ENCODE assay signal across 23 cellular contexts in genomic region chr14:91901449-91902250, GRCh38. TPM values are rescaled to one million over a fixed set of nuclear protein-coding genes. Genes with fewer than 3 reads are reported as not detected.
DNase-seq lines count a peak whose midpoint lies in the region; ATAC-seq and TF ChIP-seq lines count a peak whose summit lies in the region.
"Had no signal": no experiment of that assay in that cellular context is flagged by ENCODE, and none has a peak within 500 bp of the region (broad histone marks: within the 10 kb centered on the region; RNA-seq: fewer than 3 reads in every experiment).

No MANE protein-coding gene starts in this region.

- DNase-seq in AG08395 (ENCODE audit: low spot score) (peak; percentile 30), astrocyte of the hippocampus (ENCODE audit: low read depth, low spot score) (peak; percentile 45), heart left ventricle (peak in 2 of 5 donors; percentile 59 to 68), sciatic nerve (ENCODE audit: low spot score) (no peak), GM10266 (ENCODE audit: extremely low spot score) (no peak), DMS 273 (lab: John Stamatoyannopoulos, UW; ENCODE audit: unreplicated experiment) (no peak)
- no peak for DNase-seq in activated CD4-positive, alpha-beta T cell treated with anti-CD3 and anti-CD28 coated beads for 4 hours
- DNase-seq: activated CD4-positive, alpha-beta T cell treated with anti-CD3 and anti-CD28 coated beads for 48 hours; activated naive CD4-positive, alpha-beta T cell treated with Interleukin-2 at 50 U/mL for 16 hours; CD4-positive, CD25-positive, alpha-beta regulatory T cell; colonic mucosa; head of caudate nucleus; NCI-H345; nephron progenitor cell; stimulated activated CD4-positive, alpha-beta T cell treated with anti-CD3 and anti-CD28 coated beads, Interleukin-12 subunit alpha, Interleukin-12 subunit beta, amount 100 ng/mL, for 4 hours; T-helper 9 cell; thyroid gland had no signal

- H3K4me3 ChIP-seq in heart left ventricle, result no peak overlapping the region
- H3K4me3 ChIP-seq: A549, colonic mucosa, GM23248, prostate gland, thyroid gland had no signal

- TF ChIP-seq CTCF in heart left ventricle (IDR thresholded peaks at IDR 0.05) (no peak), GM10266 (IDR thresholded peaks at IDR 0.05; ENCODE audit: control insufficient read depth, insufficient read depth, low read depth, missing control alignments) (no peak)

- 65 to 75% (median 69%) methylated on average over 9 of the region's 9 CpGs for WGBS in heart left ventricle, 4 donors

- H3K9me3 ChIP-seq in heart left ventricle, result no peaks in the 10 kb centered on the region
- H3K9me3 ChIP-seq: A549, colonic mucosa, prostate gland, thyroid gland had no signal

- TF ChIP-seq POLR2A in heart left ventricle (IDR thresholded peaks at IDR 0.05), result no peak

- H3K27me3 ChIP-seq in heart left ventricle, result no peaks in the 10 kb centered on the region
- H3K27me3 ChIP-seq: colonic mucosa, thyroid gland had no signal

- H3K4me1 ChIP-seq in heart left ventricle, result peaks cover 0 to 63% (median 9%) of the 10 kb centered on the region in 12 donors
- H3K4me1 ChIP-seq: A549, prostate gland had no signal

- ATAC-seq in heart left ventricle, result peak; percentile 35 to 71 (median 56)
- peak; percentile 7 for ATAC-seq in sciatic nerve
- ATAC-seq in HG03108 (IDR thresholded peaks at IDR 0.05; ENCODE audit: unreplicated experiment), result no peak
- ATAC-seq: A549, SK-N-SH treated with all-trans-retinoic acid at 6 μM for 48 hours had no signal

- H3K27ac ChIP-seq in heart left ventricle, result peak overlapping the region in 9 of 12 donors; percentile 30 to 74 (median 58)
- H3K27ac ChIP-seq: A549, colonic mucosa, epithelial cell of prostate, GM23248 had no signal

- intact Hi-C loops in heart left ventricle (cut with DNase I) (no loop called here), sciatic nerve (cut with DNase I) (no loop called here)

- no peaks in the 10 kb centered on the region for H3K36me3 ChIP-seq in heart left ventricle
- H3K36me3 ChIP-seq: colonic mucosa, prostate gland, thyroid gland had no signal

RNA-seq across cellular contexts. Expression of gene TC2N, which starts 34.3 kb away (rescaled TPM):
- total RNA-seq in heart left ventricle (10 to 100 TPM in 1 of 9 donors, 1 to 10 TPM in 8; 1.1 to 17.1 (median 3.2) TPM), sciatic nerve (13.2 TPM)
- polyA plus RNA-seq in heart left ventricle, result 1 to 10 TPM; 1.2 to 2.1 TPM

RNA-seq across cellular contexts. Expression of gene FBLN5, which starts 45.8 kb away (rescaled TPM):
- total RNA-seq in heart left ventricle (100 to 1,000 TPM in 1 of 9 donors, 10 to 100 TPM in 8; 26.6 to 129 (median 40.3) TPM), sciatic nerve (172 TPM)
- 10 to 100 TPM; 26.0 to 33.3 TPM for polyA plus RNA-seq in heart left ventricle

Comparison
In these comparisons a context has a peak if more than half of its experiments do, and no peak if none do; other contexts are left out.
1. DNase-seq: peak in AG08395 (single experiment) and astrocyte of the hippocampus (single experiment); none in sciatic nerve (single experiment), activated CD4-positive, alpha-beta T cell treated with anti-CD3 and anti-CD28 coated beads for 4 hours (0 of 2), GM10266 (single experiment) and DMS 273 (single experiment).